Comparison of ENCODE assay signal across 20 cellular contexts in genomic region chr15:95591886-95592285, GRCh38.
DNase-seq lines count a peak whose midpoint lies in the region; ATAC-seq and TF ChIP-seq lines count a peak whose summit lies in the region.
"Had no signal": no experiment of that assay in that cellular context is flagged by ENCODE, and none has a peak within 500 bp of the region (broad histone marks: within the 10 kb centered on the region; RNA-seq: fewer than 3 reads in every experiment).

No MANE protein-coding gene starts in this region.

- in situ Hi-C loops in GM13976 (cut with MboI; ENCODE audit: low sequenced_read_pairs, unreplicated experiment), result no loop called here

- no peaks in the 10 kb centered on the region for H3K36me3 ChIP-seq in ovary
- H3K36me3 ChIP-seq: BLaER1 treated with 17β-estradiol and CSF1 and Interleukin-3, amounts not matched to agents 10 nM and 100 nM had no signal

- peaks cover 2% of the 10 kb centered on the region for H3K4me1 ChIP-seq in ovary (ENCODE audit: insufficient read depth)
- H3K4me1 ChIP-seq: BLaER1 treated with 17β-estradiol and CSF1 and Interleukin-3, amounts not matched to agents 10 nM and 100 nM; Caco-2 had no signal

- TF ChIP-seq EP300 in ovary (IDR thresholded peaks at IDR 0.05), result no peak

- 17 to 33% (median 32%) methylated on average over 3 of the region's 3 CpGs for WGBS in ovary, 3 donors

- peaks cover 0 to 6% of the 10 kb centered on the region in 2 donors for H3K4me1 Mint-ChIP-seq in natural killer cell treated with Interleukin-12 subunit alpha and Interleukin-12 subunit beta and Interleukin-15 and Interleukin-18, amount 100 ng/mL, for 72 hours (ENCODE audit: low read depth in 2 of 2)
- no peaks in the 10 kb centered on the region for H3K4me1 Mint-ChIP-seq in natural killer cell
- H3K4me1 Mint-ChIP-seq: B cell; CD4-positive, CD25-positive, alpha-beta regulatory T cell; CD8-positive, alpha-beta memory T cell; IgD-negative memory B cell had no signal

- intact Hi-C loops in natural killer cell (cut with micrococcal nuclease), result no loop called here
- intact Hi-C loops in ovary (cut with DNase I), result no loop called here

- H3K27me3 ChIP-seq in ovary, result no peaks in the 10 kb centered on the region
- H3K27me3 ChIP-seq: BLaER1 treated with 17β-estradiol and CSF1 and Interleukin-3, amounts not matched to agents 10 nM and 100 nM had no signal

- no peaks in the 10 kb centered on the region for H3K9me3 Mint-ChIP-seq in natural killer cell treated with Interleukin-12 subunit alpha and Interleukin-12 subunit beta and Interleukin-15 and Interleukin-18, amount 100 ng/mL, for 72 hours
- H3K9me3 Mint-ChIP-seq in natural killer cell, result no peaks in the 10 kb centered on the region
- H3K9me3 Mint-ChIP-seq: CD4-positive, CD25-positive, alpha-beta regulatory T cell; HFFc6 had no signal

- TF ChIP-seq POLR2A in ovary (IDR thresholded peaks at IDR 0.05), result no peak

- no peak for ATAC-seq in natural killer cell treated with Interleukin-12 subunit alpha and Interleukin-12 subunit beta and Interleukin-15 and Interleukin-18, amount 100 ng/mL, for 72 hours
- no peak for ATAC-seq in natural killer cell
- ATAC-seq: HCT116 had no signal

- H3K4me3 ChIP-seq in fibroblast of the aortic adventitia (ENCODE audit: low read depth, low read length) (no peak overlapping the region), ovary (no peak overlapping the region)
- H3K4me3 ChIP-seq: BLaER1 treated with 17β-estradiol and CSF1 and Interleukin-3, amounts not matched to agents 10 nM and 100 nM had no signal

- DNase-seq in natural killer cell treated with Interleukin-12 subunit alpha and Interleukin-12 subunit beta and Interleukin-15 and Interleukin-18, amount 100 ng/mL, for 72 hours (ENCODE audit: low spot score), result no peak
- DNase-seq in natural killer cell (no peak), amniotic epithelial cell (ENCODE audit: low read depth) (peak; percentile 73), fibroblast of the aortic adventitia (ENCODE audit: low read depth) (peak; percentile 78), ovary (no peak), GM13976 (ENCODE audit: low spot score) (no peak), pons (ENCODE audit: low spot score) (no peak), COR-L47 (lab: John Stamatoyannopoulos, UW) (no peak)
- DNase-seq: 8988T; Caco-2; CD4-positive, CD25-positive, alpha-beta regulatory T cell; CD8-positive, alpha-beta memory T cell; GF-D8; GOT3; H7; HFFc6 had no signal

- H3K27ac ChIP-seq in ovary, result no peak overlapping the region
- H3K27ac ChIP-seq: BLaER1 treated with 17β-estradiol and CSF1 and Interleukin-3, amounts not matched to agents 10 nM and 100 nM had no signal

- no peaks in the 10 kb centered on the region for H3K36me3 Mint-ChIP-seq in natural killer cell treated with Interleukin-12 subunit alpha and Interleukin-12 subunit beta and Interleukin-15 and Interleukin-18, amount 100 ng/mL, for 72 hours
- no peaks in the 10 kb centered on the region for H3K36me3 Mint-ChIP-seq in natural killer cell
- H3K36me3 Mint-ChIP-seq: CD4-positive, CD25-positive, alpha-beta regulatory T cell; CD8-positive, alpha-beta memory T cell; IgD-negative memory B cell had no signal

- peaks cover 19 to 27% of the 10 kb centered on the region in 2 donors for H3K27me3 Mint-ChIP-seq in natural killer cell treated with Interleukin-12 subunit alpha and Interleukin-12 subunit beta and Interleukin-15 and Interleukin-18, amount 100 ng/mL, for 72 hours
- H3K27me3 Mint-ChIP-seq in natural killer cell (ENCODE audit: low read depth in 2 of 2), result peaks cover 33 to 80% of the 10 kb centered on the region in 2 donors
- H3K27me3 Mint-ChIP-seq: B cell; CD4-positive, CD25-positive, alpha-beta regulatory T cell; IgD-negative memory B cell had no signal

- no peaks in the 10 kb centered on the region for H3K9me3 ChIP-seq in ovary
- H3K9me3 ChIP-seq: BLaER1 treated with 17β-estradiol and CSF1 and Interleukin-3, amounts not matched to agents 10 nM and 100 nM; Caco-2 had no signal

- peak overlapping the region; percentile 20 for H3K4me3 Mint-ChIP-seq in natural killer cell treated with Interleukin-12 subunit alpha and Interleukin-12 subunit beta and Interleukin-15 and Interleukin-18, amount 100 ng/mL, for 72 hours
- H3K4me3 Mint-ChIP-seq in natural killer cell, result no peak overlapping the region
- H3K4me3 Mint-ChIP-seq: B cell; CD4-positive, CD25-positive, alpha-beta regulatory T cell; CD8-positive, alpha-beta memory T cell; HFFc6; IgD-negative memory B cell had no signal

- H3K27ac Mint-ChIP-seq in natural killer cell treated with Interleukin-12 subunit alpha and Interleukin-12 subunit beta and Interleukin-15 and Interleukin-18, amount 100 ng/mL, for 72 hours, result no peak overlapping the region
- H3K27ac Mint-ChIP-seq in natural killer cell, result no peak overlapping the region
- H3K27ac Mint-ChIP-seq: B cell; CD4-positive, CD25-positive, alpha-beta regulatory T cell; CD8-positive, alpha-beta memory T cell; HFFc6; IgD-negative memory B cell had no signal

- TF ChIP-seq CTCF in natural killer cell (IDR thresholded peaks at IDR 0.05) (no peak), fibroblast of the aortic adventitia (IDR thresholded peaks at IDR 0.05; ENCODE audit: insufficient read depth, low read length) (no peak), ovary (IDR thresholded peaks at IDR 0.05) (no peak), GM13976 (IDR thresholded peaks at IDR 0.05; ENCODE audit: borderline replicate concordance, control extremely low read depth, extremely low read depth, insufficient read depth, missing control alignments) (no peak)

Comparison
In these comparisons a context has a peak if more than half of its experiments do, and no peak if none do; other contexts are left out.
1. DNase-seq: peak in amniotic epithelial cell (single experiment) and fibroblast of the aortic adventitia (single experiment); none in natural killer cell treated with Interleukin-12 subunit alpha and Interleukin-12 subunit beta and Interleukin-15 and Interleukin-18, amount 100 ng/mL, for 72 hours (single experiment), natural killer cell (single experiment), ovary (0 of 5), GM13976 (single experiment), pons (single experiment) and COR-L47 (single experiment).